In the genomic region with DNA sequence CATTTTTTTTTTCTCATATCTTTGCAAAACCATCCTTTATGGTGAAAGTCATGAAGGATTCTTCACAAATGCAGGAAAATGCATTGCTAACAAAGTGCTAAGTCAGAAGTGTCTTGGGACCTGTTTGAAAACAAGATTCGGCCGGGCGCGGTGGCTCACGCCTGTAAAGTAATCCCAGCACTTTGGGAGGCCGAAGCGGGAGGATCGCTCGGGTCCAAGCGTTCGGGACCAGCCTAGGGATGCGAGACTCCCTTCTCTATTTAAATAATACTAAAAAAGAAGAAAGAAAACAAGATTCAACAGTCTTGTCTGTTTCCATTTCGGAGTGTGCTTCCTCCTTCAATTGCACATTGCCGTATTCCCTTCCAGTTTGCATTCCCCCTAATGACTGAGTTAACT, we compare ENCODE assay signal across 1 cellular context.
TF ChIP-seq lines count a peak whose summit lies in the region.

No MANE protein-coding gene starts in this region.

TF ChIP-seq in IMR-90, 13 proteins besides CTCF, POLR2A, EP300 and RAD21:
- TF ChIP-seq, protein P1, sequence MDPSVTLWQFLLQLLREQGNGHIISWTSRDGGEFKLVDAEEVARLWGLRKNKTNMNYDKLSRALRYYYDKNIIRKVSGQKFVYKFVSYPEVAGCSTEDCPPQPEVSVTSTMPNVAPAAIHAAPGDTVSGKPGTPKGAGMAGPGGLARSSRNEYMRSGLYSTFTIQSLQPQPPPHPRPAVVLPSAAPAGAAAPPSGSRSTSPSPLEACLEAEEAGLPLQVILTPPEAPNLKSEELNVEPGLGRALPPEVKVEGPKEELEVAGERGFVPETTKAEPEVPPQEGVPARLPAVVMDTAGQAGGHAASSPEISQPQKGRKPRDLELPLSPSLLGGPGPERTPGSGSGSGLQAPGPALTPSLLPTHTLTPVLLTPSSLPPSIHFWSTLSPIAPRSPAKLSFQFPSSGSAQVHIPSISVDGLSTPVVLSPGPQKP (IDR thresholded peaks at IDR 0.05; ENCODE audit: borderline replicate concordance, low read depth, low read length): no peak
- TF ChIP-seq MXI1 (IDR thresholded peaks at IDR 0.05; ENCODE audit: borderline replicate concordance, low read depth, low read length): no peak
- no peak for TF ChIP-seq CHD1 (IDR thresholded peaks at IDR 0.05; ENCODE audit: low read depth, low read length)
- TF ChIP-seq NFE2L2 (IDR thresholded peaks at IDR 0.05; ENCODE audit: low read depth, low read length): no peak
- no peak for TF ChIP-seq FOS (IDR thresholded peaks at IDR 0.05; ENCODE audit: low read depth, low read length)
- TF ChIP-seq CEBPB (IDR thresholded peaks at IDR 0.05; ENCODE audit: low read depth, low read length): no peak
- TF ChIP-seq RCOR1 (IDR thresholded peaks at IDR 0.05; ENCODE audit: insufficient replicate concordance, low read length): no peak
- no peak for TF ChIP-seq BHLHE40 (IDR thresholded peaks at IDR 0.05; ENCODE audit: low read depth, low read length)
- TF ChIP-seq, protein P2, sequence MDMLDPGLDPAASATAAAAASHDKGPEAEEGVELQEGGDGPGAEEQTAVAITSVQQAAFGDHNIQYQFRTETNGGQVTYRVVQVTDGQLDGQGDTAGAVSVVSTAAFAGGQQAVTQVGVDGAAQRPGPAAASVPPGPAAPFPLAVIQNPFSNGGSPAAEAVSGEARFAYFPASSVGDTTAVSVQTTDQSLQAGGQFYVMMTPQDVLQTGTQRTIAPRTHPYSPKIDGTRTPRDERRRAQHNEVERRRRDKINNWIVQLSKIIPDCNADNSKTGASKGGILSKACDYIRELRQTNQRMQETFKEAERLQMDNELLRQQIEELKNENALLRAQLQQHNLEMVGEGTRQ (IDR thresholded peaks at IDR 0.05; ENCODE audit: low read depth, low read length): no peak
- no peak for TF ChIP-seq RFX5 (IDR thresholded peaks at IDR 0.05; ENCODE audit: low read depth, low read length)
- TF ChIP-seq MAFK (IDR thresholded peaks at IDR 0.05; ENCODE audit: low read depth, low read length): no peak
- no peak for TF ChIP-seq MAZ (IDR thresholded peaks at IDR 0.05; ENCODE audit: borderline replicate concordance, low read depth, low read length)
- no peak for TF ChIP-seq SMC3 (IDR thresholded peaks at IDR 0.05; ENCODE audit: low read depth, low read length)
